31 cellular contexts compared by ENCODE assay signal in the genomic region with DNA sequence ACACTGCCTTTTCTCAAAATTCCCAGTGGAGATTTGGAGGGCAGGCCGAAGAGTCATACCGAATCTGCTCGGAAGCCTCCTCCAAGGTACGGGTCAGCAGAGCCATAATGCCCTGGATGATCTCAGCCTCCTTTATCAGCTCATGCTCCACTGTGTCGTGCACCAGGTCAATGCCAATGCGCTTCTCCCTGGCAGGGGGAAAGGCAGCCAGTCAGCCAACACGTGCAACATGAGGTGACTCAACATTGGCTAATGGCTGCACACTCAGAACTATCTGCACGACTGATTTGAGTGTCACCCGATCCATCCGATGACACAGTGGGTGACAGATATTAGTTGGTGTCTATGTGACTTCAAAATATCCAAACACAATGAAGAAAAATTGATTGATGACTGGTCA. TPM values are rescaled to one million over a fixed set of nuclear protein-coding genes. Genes with fewer than 3 reads are reported as not detected.
"Had no signal": no experiment of that assay in that cellular context is flagged by ENCODE, and none has a peak within 500 bp of the region (broad histone marks: within the 10 kb centered on the region; RNA-seq: fewer than 3 reads in every experiment).

No MANE protein-coding gene starts in this region.

- FAIRE-seq: small intestine had no signal

- H2AFZ ChIP-seq: hepatocyte had no signal

- H3K79me2 ChIP-seq: hepatocyte had no signal

- H3K9me3 ChIP-seq: body of pancreas, left lung, thyroid gland had no signal

- H3K4me2 ChIP-seq: hepatocyte had no signal

- H3K4me1 ChIP-seq: body of pancreas, left lung, thyroid gland had no signal

- H3K27ac Mint-ChIP-seq: activated naive CD4-positive, alpha-beta T cell treated with anti-CD3 and anti-CD28 coated beads, Interleukin-2, amount 10 ng/mL, durations not matched to agents 7 days and 5 days; dendritic cell treated with granulocyte-macrophage colony-stimulating factor and Interleukin-4, amounts not matched to agents 40 ng/mL and 50 ng/mL, for 4 days; immature natural killer cell; naive thymus-derived CD4-positive, alpha-beta T cell had no signal

- H3K27me3 ChIP-seq: body of pancreas, hepatocyte, thyroid gland had no signal

- H3K9me3 Mint-ChIP-seq: activated naive CD4-positive, alpha-beta T cell treated with anti-CD3 and anti-CD28 coated beads, Interleukin-2, amount 10 ng/mL, durations not matched to agents 7 days and 5 days had no signal

- H3K4me3 ChIP-seq: body of pancreas, hepatocyte, left lung, thyroid gland had no signal

- H3K4me3 Mint-ChIP-seq: activated naive CD4-positive, alpha-beta T cell treated with anti-CD3 and anti-CD28 coated beads, Interleukin-2, amount 10 ng/mL, durations not matched to agents 7 days and 5 days; dendritic cell treated with granulocyte-macrophage colony-stimulating factor and Interleukin-4, amounts not matched to agents 40 ng/mL and 50 ng/mL, for 4 days; immature natural killer cell; naive thymus-derived CD4-positive, alpha-beta T cell; neural crest cell had no signal

- H3K36me3 Mint-ChIP-seq: activated naive CD4-positive, alpha-beta T cell treated with anti-CD3 and anti-CD28 coated beads, Interleukin-2, amount 10 ng/mL, durations not matched to agents 7 days and 5 days; immature natural killer cell had no signal

- H3K36me3 ChIP-seq: left lung, thyroid gland had no signal

- H3K27ac ChIP-seq: body of pancreas, hepatocyte, left lung, thyroid gland had no signal

- H3K4me1 Mint-ChIP-seq: activated naive CD4-positive, alpha-beta T cell treated with anti-CD3 and anti-CD28 coated beads, Interleukin-2, amount 10 ng/mL, durations not matched to agents 7 days and 5 days; immature natural killer cell; naive thymus-derived CD4-positive, alpha-beta T cell; neural crest cell had no signal

- ATAC-seq: body of pancreas; left lung; naive thymus-derived CD4-positive, alpha-beta T cell; sciatic nerve; stimulated activated naive CD8-positive, alpha-beta T cell treated with anti-CD3 and anti-CD28 coated beads, Interleukin-15, Interleukin-2, amounts not matched to agents 100 U/mL and 50 U/mL, for 24 hours had no signal

- DNase-seq: activated CD4-positive, alpha-beta T cell treated with anti-CD3 and anti-CD28 coated beads, Interleukin-2, amount 50 U/mL, for 1 hour; activated CD4-positive, CD25-positive, alpha-beta regulatory T cell; activated CD8-positive, alpha-beta memory T cell treated with anti-CD3 and anti-CD28 coated beads, Interleukin-2, amount 50 U/mL, for 48 hours; activated naive CD4-positive, alpha-beta T cell treated with anti-CD3 and anti-CD28 coated beads, Interleukin-2, amount 10 ng/mL, durations not matched to agents 7 days and 5 days; activated T-cell treated with anti-CD3 and anti-CD28 coated beads, Interleukin-2, amount 50 U/mL, for 48 hours; anterior cingulate cortex; body of pancreas; effector CD8-positive, alpha-beta T cell; foreskin melanocyte; glutamatergic neuron; immature natural killer cell; left lung; naive thymus-derived CD4-positive, alpha-beta T cell; posterior cingulate gyrus; small intestine; stimulated activated CD4-positive, alpha-beta T cell treated with anti-CD3 and anti-CD28 coated beads, Interleukin-4, amount 100 ng/mL, for 1 hour; stimulated activated naive CD8-positive, alpha-beta T cell treated with anti-CD3 and anti-CD28 coated beads, Interleukin-15, Interleukin-2, amounts not matched to agents 100 U/mL and 50 U/mL, for 24 hours; T-helper 9 cell; thyroid gland had no signal

RNA-seq across cellular contexts. Expression of gene TEKT1, which starts 15.8 kb away (rescaled TPM):
- total RNA-seq: activated CD8-positive, alpha-beta memory T cell treated with anti-CD3 and anti-CD28 coated beads for 36 hours; body of pancreas; cardiac septum; kidney epithelial cell; lung microvascular endothelial cell; naive thymus-derived CD4-positive, alpha-beta T cell; neural crest cell; omental fat pad; subcutaneous adipose tissue; T-helper 1 cell treated with Interleukin-12 subunit alpha and Interleukin-12 subunit beta and Interleukin-4 antibody, amounts not matched to agents 30 ng/mL and 1 ng/mL, for 36 hours; thyroid gland; ureter had no signal

RNA-seq across cellular contexts. Expression of gene FBXO39, which starts 39.8 kb away (rescaled TPM):
- total RNA-seq: activated CD8-positive, alpha-beta memory T cell treated with anti-CD3 and anti-CD28 coated beads for 36 hours; body of pancreas; cardiac septum; hepatocyte; kidney epithelial cell; neural crest cell had no signal

RNA-seq across cellular contexts. Expression of gene XAF1, which starts 59.9 kb away (rescaled TPM):
- total RNA-seq: neural crest cell had no signal
